In genomic region chr11:14342906-14343305, GRCh38 we compare ENCODE assay signal across 10 cellular contexts. TPM values are rescaled to one million over a fixed set of nuclear protein-coding genes. Genes with fewer than 3 reads are reported as not detected.
DNase-seq lines count a peak whose midpoint lies in the region; ATAC-seq and TF ChIP-seq lines count a peak whose summit lies in the region.
"Had no signal": no experiment of that assay in that cellular context is flagged by ENCODE, and none has a peak within 500 bp of the region (broad histone marks: within the 10 kb centered on the region; RNA-seq: fewer than 3 reads in every experiment).

No MANE protein-coding gene starts in this region.

- H3K36me3 ChIP-seq in KMS-11 (ENCODE audit: insufficient read depth), result no peaks in the 10 kb centered on the region
- H3K36me3 ChIP-seq in iPS-20b (ENCODE audit: insufficient read depth, low read depth, low read length), result no peaks in the 10 kb centered on the region; the same call in 1 of the 2 replicates
- H3K36me3 ChIP-seq: left ventricle myocardium inferior had no signal

- H3K4me3 ChIP-seq in KMS-11 (IDR thresholded peaks at IDR 0.05; ENCODE audit: insufficient read depth, low read depth, low read length) (no peak overlapping the region), iPS-20b (ENCODE audit: low read length) (no peak overlapping the region)
- H3K4me3 ChIP-seq: left ventricle myocardium inferior had no signal

- no peaks in the 10 kb centered on the region; the same call in 1 of the 2 replicates for H3K79me2 ChIP-seq in KMS-11 (ENCODE audit: insufficient read depth, low read depth)

- no peak overlapping the region for H3K9ac ChIP-seq in KMS-11
- peak overlapping the region; percentile 95; the same call in 1 of the 2 replicates for H3K9ac ChIP-seq in iPS-20b (ENCODE audit: low read depth, low read length)

- peaks cover 15% of the 10 kb centered on the region for H3K4me1 ChIP-seq in KMS-11 (ENCODE audit: low read depth, poor library complexity, severe bottlenecking)
- peaks cover 58% of the 10 kb centered on the region; the same call in 1 of the 2 replicates for H3K4me1 ChIP-seq in iPS-20b (ENCODE audit: insufficient read depth, low read length)

- no peaks in the 10 kb centered on the region for H3K27me3 ChIP-seq in KMS-11 (ENCODE audit: insufficient read depth, low read depth)
- no peaks in the 10 kb centered on the region for H3K27me3 ChIP-seq in iPS-20b (ENCODE audit: insufficient read depth, low read length)

- DNase-seq in occipital lobe (lab: John Stamatoyannopoulos, UW) (no peak), SKM-1 (lab: John Stamatoyannopoulos, UW; ENCODE audit: unreplicated experiment) (no peak)
- DNase-seq in stimulated activated CD4-positive, alpha-beta T cell treated with anti-CD3 and anti-CD28 coated beads, Interleukin-4, amount 100 ng/mL, for 4 hours, result no peak
- DNase-seq: Karpas-422, left ventricle myocardium inferior had no signal

- H2AFZ ChIP-seq in KMS-11 (ENCODE audit: low read depth), result no peak overlapping the region

- H3K27ac ChIP-seq in KMS-11 (no peak overlapping the region), iPS-20b (ENCODE audit: low read length) (peak overlapping the region; percentile 94)
- H3K27ac ChIP-seq: left ventricle myocardium inferior had no signal

- TF ChIP-seq CTCF in KMS-11 (conservative IDR thresholded peaks at IDR 0.05; ENCODE audit: low read depth, low read length), result no peak

- H3K4me2 ChIP-seq in KMS-11, result peak overlapping the region; percentile 33

- no peaks in the 10 kb centered on the region for H4K20me1 ChIP-seq in KMS-11 (ENCODE audit: insufficient read depth)

- peak; percentile 68 for ATAC-seq in GM18502 (IDR thresholded peaks at IDR 0.05; ENCODE audit: poor library complexity, unreplicated experiment)
- ATAC-seq in HG02588 (IDR thresholded peaks at IDR 0.05; ENCODE audit: unreplicated experiment), result peak; percentile 69
- ATAC-seq in HG02763 (IDR thresholded peaks at IDR 0.05; ENCODE audit: unreplicated experiment), result no peak

- H3K9me3 ChIP-seq in iPS-20b (ENCODE audit: insufficient read depth, low read depth, low read length), result no peaks in the 10 kb centered on the region

RNA-seq across cellular contexts. Expression of gene RRAS2, which starts 16.1 kb away (rescaled TPM):
- total RNA-seq in occipital lobe, result 26.8 TPM
